In genomic region chr7:67823345-67823744, GRCh38 we compare ENCODE assay signal across 24 cellular contexts.
DNase-seq lines count a peak whose midpoint lies in the region; ATAC-seq, FAIRE-seq and TF ChIP-seq lines count a peak whose summit lies in the region.
"Had no signal": no experiment of that assay in that cellular context is flagged by ENCODE, and none has a peak within 500 bp of the region (broad histone marks: within the 10 kb centered on the region; RNA-seq: fewer than 3 reads in every experiment).

No MANE protein-coding gene starts in this region.

- no peaks in the 10 kb centered on the region for H3F3A ChIP-seq in PC-3 (ENCODE audit: low read length, unreplicated experiment)

- no TSS peak for BruUV-seq in PC-3 (replicated peaks; lab: Mats Ljungman, UMichigan)

- H4K20me1 ChIP-seq in PC-3 (ENCODE audit: low read length): no peaks in the 10 kb centered on the region

- no peak overlapping the region for H2AFZ ChIP-seq in PC-3 (ENCODE audit: low read length)

- H3K9ac ChIP-seq in adipocyte (ENCODE audit: low read length) (peak overlapping the region; percentile 2), PC-3 (ENCODE audit: low read length) (no peak overlapping the region)

- no peak overlapping the region for H3K27ac ChIP-seq in PC-3 (ENCODE audit: low read length)
- H3K27ac ChIP-seq: ascending aorta, colonic mucosa, neutrophil, transverse colon had no signal

- no peaks in the 10 kb centered on the region for H3K79me2 ChIP-seq in PC-3 (ENCODE audit: low read length)

- no peaks in the 10 kb centered on the region for H3K9me2 ChIP-seq in PC-3 (replicated peaks; ENCODE audit: low read length)

- no peak for TF ChIP-seq CTCF in fibroblast of villous mesenchyme (IDR thresholded peaks at IDR 0.05; ENCODE audit: insufficient read depth, low read depth, low read length)
- no peak for TF ChIP-seq CTCF in PC-3 (conservative IDR thresholded peaks at IDR 0.05; ENCODE audit: low read depth, low read length)

- peak; percentile 72 for FAIRE-seq in urothelium cell line (lab: Jason Lieb, UNC)
- FAIRE-seq: endometrium, TTC549 had no signal

- H3K27me3 ChIP-seq in adipocyte (replicated peaks; ENCODE audit: control insufficient read depth, insufficient read depth, low read length) (no peaks in the 10 kb centered on the region), PC-3 (ENCODE audit: low read length) (no peaks in the 10 kb centered on the region)
- H3K27me3 ChIP-seq: ascending aorta, colonic mucosa, neutrophil, transverse colon had no signal

- intact Hi-C loops in PC-3 (cut with micrococcal nuclease): no loop called here

- H3K4me3 ChIP-seq in adipocyte (ENCODE audit: low read length): no peak overlapping the region
- no peak overlapping the region for H3K4me3 ChIP-seq in fibroblast of villous mesenchyme (ENCODE audit: low read depth, low read length)
- no peak overlapping the region for H3K4me3 ChIP-seq in PC-3 (ENCODE audit: low read length)
- H3K4me3 ChIP-seq: ascending aorta, colonic mucosa, transverse colon had no signal

- DNase-seq in NCI-H748 (lab: John Stamatoyannopoulos, UW; ENCODE audit: unreplicated experiment) (peak; percentile 12), NCI-H748 treated with DMSO at 0.1 percent for 48 hours (lab: John Stamatoyannopoulos, UW) (no peak), adipocyte (ENCODE audit: low read depth) (no peak), fibroblast of villous mesenchyme (ENCODE audit: low read depth) (peak; percentile 14), urothelium cell line (ENCODE audit: low spot score) (peak; percentile 25), PC-3 (no peak)
- DNase-seq: activated CD4-positive, alpha-beta T cell treated with anti-CD3 and anti-CD28 coated beads, Interleukin-2, amount 10 ng/mL, durations not matched to agents 24 days and 14 days; activated naive CD4-positive, alpha-beta T cell; colonic mucosa; DMS53; glutamatergic neuron; IMR-90; NCI-H2171; retina; stimulated activated CD4-positive, alpha-beta T cell treated with anti-CD3 and anti-CD28 coated beads, Interleukin-15, amount 100 ng/mL, for 24 hours; stimulated activated naive B cell treated with anti-CD40 and anti-IgM and Interleukin-4, amounts not matched to agents 10 μg/mL and 1 μg/mL and 100 μg/mL, for 72 hours; SW 1271; transverse colon had no signal

- H3K4me1 ChIP-seq in adipocyte (ENCODE audit: control insufficient read depth, insufficient read depth, low read length) (peaks cover 18% of the 10 kb centered on the region), PC-3 (ENCODE audit: insufficient read depth, low read length) (no peaks in the 10 kb centered on the region)
- H3K4me1 ChIP-seq: ascending aorta, colonic mucosa, transverse colon had no signal

- CTCF ChIA-PET in PC-3 (lab: Charles Lee): no interaction called here

- ATAC-seq in HG03457 (IDR thresholded peaks at IDR 0.05; ENCODE audit: unreplicated experiment) (no peak), HG02870 (IDR thresholded peaks at IDR 0.05; ENCODE audit: unreplicated experiment) (no peak), PC-3 (no peak)
- ATAC-seq: stimulated activated naive B cell treated with anti-CD40 and anti-IgM and Interleukin-4, amounts not matched to agents 10 μg/mL and 1 μg/mL and 100 μg/mL, for 72 hours had no signal

- H3K36me3 ChIP-seq in adipocyte (ENCODE audit: control insufficient read depth, insufficient read depth, low read length, severe bottlenecking): no peaks in the 10 kb centered on the region
- H3K36me3 ChIP-seq in PC-3 (ENCODE audit: low read depth, low read length): no peaks in the 10 kb centered on the region
- H3K36me3 ChIP-seq: ascending aorta, colonic mucosa, neutrophil, transverse colon had no signal

- POLR2A ChIA-PET in PC-3 (lab: Charles Lee; ENCODE audit: unreplicated experiment): no interaction called here

- H3K4me2 ChIP-seq in PC-3 (ENCODE audit: low read length): no peak overlapping the region

- H3K9me3 ChIP-seq in adipocyte (ENCODE audit: control insufficient read depth, low read length) (no peaks in the 10 kb centered on the region), PC-3 (ENCODE audit: low read length) (no peaks in the 10 kb centered on the region; the same call in 1 of the 2 replicates)
- H3K9me3 ChIP-seq: ascending aorta, colonic mucosa, neutrophil, transverse colon had no signal

Comparison
In these comparisons a context has a peak if more than half of its experiments do, and no peak if none do; other contexts are left out.
1. DNase-seq: peak in NCI-H748 (single experiment), fibroblast of villous mesenchyme (single experiment) and urothelium cell line (single experiment); none in NCI-H748 treated with DMSO at 0.1 percent for 48 hours (single experiment), adipocyte (single experiment) and PC-3 (single experiment).